ENCODE assay signal across 7 cellular contexts in the genomic region with DNA sequence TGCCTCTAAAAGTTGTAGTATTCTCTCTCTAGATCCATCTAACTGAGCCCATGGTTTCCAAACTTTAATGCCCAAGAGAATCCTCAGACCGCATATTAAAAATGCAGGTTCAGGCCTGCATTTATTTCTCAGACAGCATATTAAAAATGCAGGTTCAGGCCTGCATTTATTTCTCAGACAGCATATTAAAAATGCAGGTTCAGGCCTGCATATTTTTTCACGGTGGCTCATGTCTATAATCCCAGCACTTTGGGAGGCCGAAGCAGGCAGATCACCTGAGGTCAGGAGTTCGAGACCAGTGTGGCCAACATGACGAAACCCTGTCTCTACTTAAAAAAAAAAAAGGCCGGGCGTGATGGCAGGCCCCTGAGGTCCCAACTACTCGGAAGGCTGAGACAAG.
A peak's percentile ranks its signal among the peaks of the same experiment; 100 is the strongest.
DNase-seq lines count a peak whose midpoint lies in the region; ATAC-seq, FAIRE-seq and TF ChIP-seq lines count a peak whose summit lies in the region.
"Not testable (repeated sequence)": the region's sequence is repeated elsewhere in the genome, so short reads cannot be mapped to it uniquely, and the experiment has no call there.

No MANE protein-coding gene starts in this region.

- ATAC-seq in esophagus mucosa = peak; percentile 68

- H3K4me1 ChIP-seq in MM.1S (ENCODE audit: low read length) (peaks cover 34% of the 10 kb centered on the region), right atrium auricular region (peaks cover 0 to 15% of the 10 kb centered on the region in 2 donors)
- not testable (repeated sequence) for H3K4me1 ChIP-seq in breast epithelium; neural progenitor cell; smooth muscle cell (ENCODE audit: low read depth)

- DNase-seq in GM12891 (ENCODE audit: insufficient read length, low spot score); MM.1S; breast epithelium (ENCODE audit: low spot score in 2 of 2); right atrium auricular region (ENCODE audit: low spot score); neural progenitor cell (ENCODE audit: low spot score); smooth muscle cell (lab: John Stamatoyannopoulos, UW; ENCODE audit: unreplicated experiment): not testable (repeated sequence)

- H3F3A ChIP-seq in MM.1S (ENCODE audit: insufficient read depth, low read length) = peaks cover 25% of the 10 kb centered on the region
- H3F3A ChIP-seq in neural progenitor cell (ENCODE audit: low read depth); smooth muscle cell (ENCODE audit: low read depth): not testable (repeated sequence)

- H3K27me3 Mint-ChIP-seq in neural progenitor cell (ENCODE audit: insufficient read depth, low read depth) = not testable (repeated sequence)

- H3K4me2 ChIP-seq in MM.1S (ENCODE audit: low read depth, low read length); neural progenitor cell; smooth muscle cell: not testable (repeated sequence)

- H2AFZ ChIP-seq in MM.1S (ENCODE audit: low read length) (peak overlapping the region; percentile 20; the same call in 1 of the 2 replicates), neural progenitor cell (replicated peaks) (peak overlapping the region; percentile 23)
- not testable (repeated sequence) for H2AFZ ChIP-seq in smooth muscle cell (ENCODE audit: low read depth)

- not testable (repeated sequence) for TF ChIP-seq CTCF in MM.1S (IDR thresholded peaks at IDR 0.05; ENCODE audit: low read length); breast epithelium (IDR thresholded peaks at IDR 0.05); right atrium auricular region (IDR thresholded peaks at IDR 0.05); neural progenitor cell (IDR thresholded peaks at IDR 0.05); smooth muscle cell (IDR thresholded peaks at IDR 0.05; ENCODE audit: borderline replicate concordance, insufficient read depth, poor library complexity, severe bottlenecking)

- H3K36me3 Mint-ChIP-seq in neural progenitor cell = not testable (repeated sequence)

- intact Hi-C loops in breast epithelium (cut with DNase I; ENCODE audit: low total_unique reads) = not testable (repeated sequence)

- peak; percentile 5 for FAIRE-seq in GM12891 (lab: Jason Lieb, UNC)

- H3K4me1 Mint-ChIP-seq in neural progenitor cell = peaks cover 17% of the 10 kb centered on the region

- H3K27me3 ChIP-seq in MM.1S (replicated peaks; ENCODE audit: insufficient read depth, low read length); breast epithelium; right atrium auricular region; neural progenitor cell; smooth muscle cell (ENCODE audit: low read depth): not testable (repeated sequence)

- H3K27ac ChIP-seq in MM.1S (ENCODE audit: low read length); neural progenitor cell: not testable (repeated sequence)
- H3K27ac ChIP-seq in breast epithelium (peak overlapping the region; percentile 69 to 80), right atrium auricular region (peak overlapping the region; percentile 42 to 83), smooth muscle cell (ENCODE audit: low read depth) (peak overlapping the region; percentile 60)

- not testable (repeated sequence) for H3K79me2 ChIP-seq in MM.1S (ENCODE audit: low read length); neural progenitor cell (ENCODE audit: low read depth)
- peaks cover 66% of the 10 kb centered on the region for H3K79me2 ChIP-seq in smooth muscle cell (ENCODE audit: low read depth)

- H3K9ac ChIP-seq in MM.1S (ENCODE audit: low read length); neural progenitor cell; smooth muscle cell (ENCODE audit: low read depth): not testable (repeated sequence)

- not testable (repeated sequence) for H3K27ac Mint-ChIP-seq in neural progenitor cell

- TF ChIP-seq POLR2A in GM12891 (IDR thresholded peaks at IDR 0.05; ENCODE audit: low read depth, low read length); breast epithelium (IDR thresholded peaks at IDR 0.05): not testable (repeated sequence)

- H3K4me3 Mint-ChIP-seq in neural progenitor cell = not testable (repeated sequence)

- H3K9me2 ChIP-seq in MM.1S (replicated peaks; ENCODE audit: insufficient read depth, low read length) = not testable (repeated sequence)

- not testable (repeated sequence) for H3K9me3 Mint-ChIP-seq in neural progenitor cell

- H4K20me1 ChIP-seq in MM.1S (ENCODE audit: insufficient read depth, low read length); neural progenitor cell (ENCODE audit: low read depth); smooth muscle cell (ENCODE audit: low read depth): not testable (repeated sequence)

- not testable (repeated sequence) for H3K9me3 ChIP-seq in MM.1S (replicated peaks; ENCODE audit: insufficient read depth, low read length); breast epithelium; right atrium auricular region; neural progenitor cell (ENCODE audit: low read depth); smooth muscle cell (replicated peaks; ENCODE audit: low read depth)

- H3K4me3 ChIP-seq in MM.1S (ENCODE audit: low read length); breast epithelium; right atrium auricular region; neural progenitor cell; smooth muscle cell: not testable (repeated sequence)

- H3K36me3 ChIP-seq in MM.1S (replicated peaks; ENCODE audit: insufficient read depth, low read length); breast epithelium; right atrium auricular region; neural progenitor cell; smooth muscle cell (ENCODE audit: low read depth): not testable (repeated sequence)

- 83% methylated on average over 8 of the region's 8 CpGs for WGBS in smooth muscle cell (ENCODE audit: low lambda C conversion rate)
